In the genomic region with DNA sequence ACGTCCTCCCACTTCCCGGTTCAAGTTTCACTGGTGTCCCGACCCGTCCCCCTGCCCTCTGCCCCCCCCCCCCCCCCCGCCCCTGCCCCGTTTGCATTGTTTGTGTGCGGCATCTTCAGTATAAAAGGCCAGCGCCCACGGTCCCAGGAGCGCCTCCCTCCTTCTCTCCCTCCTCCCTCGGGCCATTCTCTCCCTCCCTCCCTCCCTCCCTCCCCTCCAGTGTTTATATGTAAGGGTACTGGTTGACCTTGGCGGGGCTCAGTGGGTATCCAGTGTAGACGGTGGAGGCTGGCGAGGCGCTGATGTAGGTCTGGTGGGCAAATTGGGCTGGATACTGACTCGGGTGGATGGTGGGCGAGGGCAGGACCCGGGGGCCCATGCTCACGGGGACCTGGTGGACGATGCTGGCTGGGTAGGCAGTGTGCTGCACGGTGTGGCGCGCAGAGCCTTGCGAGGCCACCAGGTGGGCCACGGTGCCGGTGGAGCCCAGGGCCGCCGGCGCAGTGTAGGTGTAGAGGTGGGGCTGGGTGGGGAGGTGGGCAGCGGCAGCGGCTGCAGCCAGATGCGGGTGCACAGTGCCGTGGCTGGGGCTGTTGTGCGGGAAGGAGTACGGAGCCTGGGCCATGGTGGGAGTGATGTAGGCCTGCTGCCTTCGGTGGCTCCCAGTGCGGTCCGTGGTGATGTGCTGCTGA, we compare ENCODE assay signal across 19 cellular contexts. TPM values are rescaled to one million over a fixed set of nuclear protein-coding genes. Genes with fewer than 3 reads are reported as not detected.
DNase-seq lines count a peak whose midpoint lies in the region; ATAC-seq and TF ChIP-seq lines count a peak whose summit lies in the region.
"Had no signal": no experiment of that assay in that cellular context is flagged by ENCODE, and none has a peak within 500 bp of the region (broad histone marks: within the 10 kb centered on the region; RNA-seq: fewer than 3 reads in every experiment).

No MANE protein-coding gene starts in this region.

- peak; percentile 29 for DNase-seq in D341Med (ENCODE audit: low spot score)
- DNase-seq in GM23338 (ENCODE audit: low spot score) = no peak
- peak; percentile 42 for DNase-seq in ecto neural progenitor cell (ENCODE audit: low spot score)
- DNase-seq in spleen = peak; percentile 52
- no peak for DNase-seq in H4 (ENCODE audit: low spot score)
- no peak for DNase-seq in GM03348 (ENCODE audit: low spot score)
- DNase-seq in T-helper 9 cell = no peak
- DNase-seq: ACHN, AML-193, HCEC 1CT, KG1, NCI-H1436 treated with DMSO at 0.1 percent for 48 hours, NCI-H2029 treated with DMSO at 0.1 percent for 48 hours, NCI-H774, PC-9 had no signal

- peak; percentile 79 for ATAC-seq in GM23338

- no peaks in the 10 kb centered on the region for H3F3A ChIP-seq in GM23338 (replicated peaks; ENCODE audit: low read depth)

- H3K27ac Mint-ChIP-seq in GM23338 = no peak overlapping the region
- H3K27ac Mint-ChIP-seq: CD14-positive monocyte had no signal

- H3K4me3 Mint-ChIP-seq in GM23338 = no peak overlapping the region
- H3K4me3 Mint-ChIP-seq: CD14-positive monocyte had no signal

- intact Hi-C loops in spleen (cut with DNase I; ENCODE audit: low total_unique reads) = no loop called here

- no peaks in the 10 kb centered on the region for H3K9me3 Mint-ChIP-seq in GM23338
- H3K9me3 Mint-ChIP-seq: CD14-positive monocyte had no signal

- H3K4me3 ChIP-seq in GM23338 = no peak overlapping the region
- no peak overlapping the region for H3K4me3 ChIP-seq in spleen
- H3K4me3 ChIP-seq: PC-9, SJSA1 had no signal

- H3K9me2 ChIP-seq in GM23338 (ENCODE audit: insufficient read depth) = no peaks in the 10 kb centered on the region

- H3K79me2 ChIP-seq in GM23338 (replicated peaks; ENCODE audit: insufficient read depth) = no peaks in the 10 kb centered on the region

- TF ChIP-seq CTCF in GM23338 (conservative IDR thresholded peaks at IDR 0.05; ENCODE audit: low read depth in 2 of 2) (0 out of 4 replicates have a peak, but pooled peaks of 1 of the 2 experiments have one; percentile 5), spleen (IDR thresholded peaks at IDR 0.05 in 8 of 11, conservative IDR thresholded peaks at IDR 0.05 in 3 of 11) (no peak)

- peaks cover 6% of the 10 kb centered on the region; the same call in 1 of the 3 replicates for H3K4me1 Mint-ChIP-seq in GM23338

- no peaks in the 10 kb centered on the region for H4K20me1 ChIP-seq in GM23338 (replicated peaks; ENCODE audit: insufficient read depth)

- no peaks in the 10 kb centered on the region for H3K36me3 Mint-ChIP-seq in GM23338 (ENCODE audit: low read depth)

- 93 to 96% (median 93%) methylated on average over 37 to 38 of the region's 38 CpGs for WGBS in spleen, 5 donors

- H3K27me3 Mint-ChIP-seq in GM23338 (ENCODE audit: insufficient read depth, low read depth, poor library complexity) = peaks cover 2% of the 10 kb centered on the region

- H3K9me3 ChIP-seq in spleen = no peaks in the 10 kb centered on the region
- H3K9me3 ChIP-seq: SJSA1 had no signal

- no peaks in the 10 kb centered on the region for H3K27me3 ChIP-seq in GM23338 (ENCODE audit: insufficient read depth)
- H3K27me3 ChIP-seq in spleen (replicated peaks in 1 of 7) = no peaks in the 10 kb centered on the region
- H3K27me3 ChIP-seq: SJSA1 had no signal

- H3K36me3 ChIP-seq in GM23338 (ENCODE audit: insufficient read depth) = no peaks in the 10 kb centered on the region
- peaks cover 0 to 100% (median 51%) of the 10 kb centered on the region in 6 donors for H3K36me3 ChIP-seq in spleen

- H2AFZ ChIP-seq in GM23338 = no peak overlapping the region
- H2AFZ ChIP-seq: PC-9 had no signal

- H3K4me1 ChIP-seq in GM23338 (ENCODE audit: insufficient read depth) = no peaks in the 10 kb centered on the region
- no peaks in the 10 kb centered on the region for H3K4me1 ChIP-seq in spleen
- H3K4me1 ChIP-seq: SJSA1 had no signal

- no peak overlapping the region for H3K27ac ChIP-seq in GM23338 (ENCODE audit: low read depth)
- no peak overlapping the region for H3K27ac ChIP-seq in spleen
- H3K27ac ChIP-seq: PC-9, SJSA1 had no signal

- TF ChIP-seq POLR2A in spleen (IDR thresholded peaks at IDR 0.05) = no peak

- no peak overlapping the region for H3K4me2 ChIP-seq in GM23338
- H3K4me2 ChIP-seq: PC-9 had no signal

TF ChIP-seq in GM23338, 12 proteins besides CTCF, POLR2A, EP300 and RAD21:
- TF ChIP-seq NANOG (IDR thresholded peaks at IDR 0.05; ENCODE audit: borderline replicate concordance) = no peak
- TF ChIP-seq POLR2AphosphoS5 (IDR thresholded peaks at IDR 0.05; ENCODE audit: low read depth) = no peak
- TF ChIP-seq EZH2 (IDR thresholded peaks at IDR 0.05; ENCODE audit: low read depth, unreplicated experiment) = no peak
- TF ChIP-seq STAT1 (IDR thresholded peaks at IDR 0.05; ENCODE audit: unreplicated experiment) = no peak
- no peak for TF ChIP-seq JUNB (IDR thresholded peaks at IDR 0.05; ENCODE audit: unreplicated experiment)
- TF ChIP-seq CREB1 (CRISPR knock-in tag; IDR thresholded peaks at IDR 0.05; ENCODE audit: low read depth) = no peak
- no peak for TF ChIP-seq ZNF114 (CRISPR knock-in tag; IDR thresholded peaks at IDR 0.05)

RNA-seq across cellular contexts. Expression of gene CLEC2L, which starts 49.4 kb away (rescaled TPM):
- total RNA-seq in GM23338 (2014; rRNA removed; shearing (Covaris generic)) = not detected in 2 replicates
- polyA plus RNA-seq in GM23338 (2016; fragmentation: Nextera tagmentation; extraction: Ambion mirVana) = 0.21 TPM in 1 of 2 replicates, not detected in the other
- total RNA-seq in spleen = not detected
- polyA plus RNA-seq in spleen = under 1 TPM in 1 of 3 donors, not detected in 2; 0.11 TPM
- 0.08 TPM in 1 of 2 replicates, not detected in the other for total RNA-seq in H4 (2014; rRNA removed; shearing (Covaris generic))
- total RNA-seq: M059J, NCI-H460, PC-9, SJSA1 had no signal
- polyA plus RNA-seq: CD14-positive monocyte had no signal

Comparison
In these comparisons a context has a peak if more than half of its experiments do, and no peak if none do; other contexts are left out.
1. DNase-seq: peak in D341Med (single experiment), ecto neural progenitor cell (single experiment) and spleen (single experiment); none in GM23338 (single experiment), H4 (single experiment), GM03348 (single experiment) and T-helper 9 cell (single experiment).